In the genomic region with DNA sequence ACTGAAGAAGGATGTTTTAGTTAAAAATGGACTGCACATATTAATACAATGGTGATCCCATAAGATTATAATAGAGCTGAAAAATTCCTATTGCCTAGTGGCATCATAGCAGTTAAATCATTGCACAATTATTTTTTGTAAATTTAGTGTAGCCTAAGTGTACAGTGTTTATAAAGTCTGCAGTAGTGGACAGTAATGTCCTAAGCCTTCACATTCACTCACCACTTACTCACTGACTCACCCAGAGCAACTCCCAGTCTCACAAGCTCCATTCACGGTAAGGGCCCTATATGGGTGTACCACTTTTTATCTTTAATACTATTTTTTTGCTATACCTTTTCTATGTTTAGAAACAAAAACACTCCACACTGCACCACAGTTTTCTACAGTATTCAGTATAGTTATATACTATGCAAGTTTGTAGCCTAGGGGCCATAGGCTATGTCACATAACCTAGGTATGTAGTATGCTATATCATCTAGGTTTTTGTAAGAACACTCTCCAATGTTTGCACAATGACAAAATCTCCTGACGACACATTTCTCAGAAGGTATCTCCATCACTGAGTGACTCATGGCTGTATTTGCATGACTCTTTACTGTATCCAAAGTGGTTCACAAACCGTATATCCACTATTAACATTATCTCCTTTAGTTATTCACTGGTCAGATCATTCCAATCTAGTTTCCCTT, we compare ENCODE assay signal across 19 cellular contexts.
DNase-seq lines count a peak whose midpoint lies in the region; ATAC-seq and TF ChIP-seq lines count a peak whose summit lies in the region.
"Had no signal": no experiment of that assay in that cellular context is flagged by ENCODE, and none has a peak within 500 bp of the region (broad histone marks: within the 10 kb centered on the region; RNA-seq: fewer than 3 reads in every experiment).

No MANE protein-coding gene starts in this region.

- intact Hi-C loops in psoas muscle (cut with DNase I), result no loop called here
- intact Hi-C loops in spleen (cut with DNase I; ENCODE audit: low total_unique reads), result no loop called here

- no peak overlapping the region for H3K9ac ChIP-seq in mesenchymal stem cell (ENCODE audit: low read length)

- no peak overlapping the region for H4K8ac ChIP-seq in mesenchymal stem cell (ENCODE audit: low read length)

- TF ChIP-seq CTCF in brain microvascular endothelial cell (IDR thresholded peaks at IDR 0.05; ENCODE audit: low read depth, low read length, missing control alignments) (no peak), chondrocyte (IDR thresholded peaks at IDR 0.05) (no peak), psoas muscle (IDR thresholded peaks at IDR 0.05) (no peak), spleen (IDR thresholded peaks at IDR 0.05 in 8 of 11, conservative IDR thresholded peaks at IDR 0.05 in 3 of 11) (no peak)

- H3K4ac ChIP-seq in mesenchymal stem cell (ENCODE audit: low read depth in 1 of 2, low read length in 2 of 2), result no peak overlapping the region

- H2BK12ac ChIP-seq in mesenchymal stem cell (ENCODE audit: low read length in 2 of 2), result no peak overlapping the region

- H2BK15ac ChIP-seq in mesenchymal stem cell (ENCODE audit: low read depth, poor library complexity, severe bottlenecking), result no peak overlapping the region

- no peak overlapping the region for H3K23ac ChIP-seq in mesenchymal stem cell (ENCODE audit: low read length in 2 of 2)

- no peak overlapping the region for H2AFZ ChIP-seq in mesenchymal stem cell (ENCODE audit: low read depth, low read length)

- H3K27ac Mint-ChIP-seq in chondrocyte (ENCODE audit: unreplicated experiment), result no peak overlapping the region
- H3K27ac Mint-ChIP-seq: IgD-negative memory B cell; stimulated activated naive CD8-positive, alpha-beta T cell treated with anti-CD3 and anti-CD28 coated beads, Interleukin-15, amount 100 ng/mL, for 72 hours had no signal

- H3K14ac ChIP-seq in mesenchymal stem cell (ENCODE audit: low read length in 2 of 2), result no peak overlapping the region

- H3K27me3 ChIP-seq in brain microvascular endothelial cell (replicated peaks) (no peaks in the 10 kb centered on the region), mesenchymal stem cell (ENCODE audit: control insufficient read depth in 1 of 2, insufficient read depth in 1 of 2, low read length in 2 of 2) (no peaks in the 10 kb centered on the region), psoas muscle (ENCODE audit: insufficient read depth in 3 of 3, low read length in 2 of 3) (no peaks in the 10 kb centered on the region), spleen (replicated peaks in 1 of 7) (no peaks in the 10 kb centered on the region)

- no peaks in the 10 kb centered on the region for H3K9me3 ChIP-seq in mesenchymal stem cell (ENCODE audit: control insufficient read depth, low read length)
- H3K9me3 ChIP-seq in psoas muscle, result no peaks in the 10 kb centered on the region
- H3K9me3 ChIP-seq in spleen, result no peaks in the 10 kb centered on the region

- H3K9me3 Mint-ChIP-seq in chondrocyte (ENCODE audit: low read depth), result no peaks in the 10 kb centered on the region

- in situ Hi-C loops in brain microvascular endothelial cell (cut with HindIII; ENCODE audit: low pct_ligation_motif_present, low sequenced_read_pairs), result no loop called here

- H3K27ac ChIP-seq in brain microvascular endothelial cell (no peak overlapping the region), mesenchymal stem cell (ENCODE audit: low read length, poor library complexity, severe bottlenecking) (no peak overlapping the region), psoas muscle (no peak overlapping the region), spleen (no peak overlapping the region)
- H3K27ac ChIP-seq: SK-N-MC, skin epidermis had no signal

- no peak for TF ChIP-seq POLR2A in spleen (IDR thresholded peaks at IDR 0.05)

- WGBS in mesenchymal stem cell, result 68% methylated on average over 2 of the region's 3 CpGs
- 78 to 91% (median 91%) methylated on average over 3 of the region's 3 CpGs for WGBS in psoas muscle, 3 donors
- 80 to 92% (median 86%) methylated on average over 3 of the region's 3 CpGs for WGBS in spleen, 5 donors

- H3K4me1 ChIP-seq in mesenchymal stem cell (ENCODE audit: control insufficient read depth, insufficient read depth, low read depth, low read length) (no peaks in the 10 kb centered on the region), psoas muscle (no peaks in the 10 kb centered on the region), spleen (no peaks in the 10 kb centered on the region)

- no peak overlapping the region for H3K4me2 ChIP-seq in mesenchymal stem cell (ENCODE audit: low read length, poor library complexity, severe bottlenecking)

- H3K36me3 Mint-ChIP-seq in chondrocyte (ENCODE audit: low read depth), result no peaks in the 10 kb centered on the region

- no peak overlapping the region for H2AK5ac ChIP-seq in mesenchymal stem cell (ENCODE audit: low read length, severe bottlenecking)

- no peak overlapping the region for H2BK120ac ChIP-seq in mesenchymal stem cell (ENCODE audit: low read depth, low read length)

- no peak overlapping the region for H3K4me3 Mint-ChIP-seq in chondrocyte (ENCODE audit: unreplicated experiment)
- H3K4me3 Mint-ChIP-seq: IgD-negative memory B cell; stimulated activated naive CD8-positive, alpha-beta T cell treated with anti-CD3 and anti-CD28 coated beads, Interleukin-15, amount 100 ng/mL, for 72 hours had no signal

- H4K91ac ChIP-seq in mesenchymal stem cell (ENCODE audit: low read length), result no peak overlapping the region

- no peaks in the 10 kb centered on the region for H3K79me1 ChIP-seq in mesenchymal stem cell (replicated peaks; ENCODE audit: low read length, poor library complexity, severe bottlenecking)

- DNase-seq in DMS53 treated with DMSO at 0.1 percent for 48 hours (lab: John Stamatoyannopoulos, UW; ENCODE audit: unreplicated experiment) (peak; percentile 39), LHCN-M2 (ENCODE audit: low read depth) (peak; percentile 39), brain microvascular endothelial cell (peak; percentile 65), mesenchymal stem cell (peak; percentile 71), dermis blood vessel endothelial cell (no peak), chondrocyte (ENCODE audit: low spot score) (no peak), psoas muscle (no peak), spleen (no peak)
- DNase-seq: activated CD8-positive, alpha-beta memory T cell treated with anti-CD3 and anti-CD28 coated beads for 24 hours; activated effector memory CD4-positive, alpha-beta T cell treated with anti-CD3 and anti-CD28 coated beads, Interleukin-2, amount 50 U/mL, for 16 hours; effector CD4-positive, alpha-beta T cell; foreskin melanocyte; mesendoderm; NCI-H1417 treated with DMSO at 0.1 percent for 48 hours; NCI-H446 treated with DMSO at 0.1 percent for 48 hours; stimulated activated naive CD8-positive, alpha-beta T cell treated with anti-CD3 and anti-CD28 coated beads, Interleukin-15, amount 100 ng/mL, for 72 hours had no signal

- H2BK5ac ChIP-seq in mesenchymal stem cell (ENCODE audit: low read depth, low read length, poor library complexity, severe bottlenecking), result no peak overlapping the region

- no peaks in the 10 kb centered on the region for H3K4me1 Mint-ChIP-seq in chondrocyte (ENCODE audit: low read depth)
- H3K4me1 Mint-ChIP-seq: IgD-negative memory B cell had no signal

- H3K27me3 Mint-ChIP-seq in chondrocyte (ENCODE audit: low read depth), result no peaks in the 10 kb centered on the region
- H3K27me3 Mint-ChIP-seq: IgD-negative memory B cell; stimulated activated naive CD8-positive, alpha-beta T cell treated with anti-CD3 and anti-CD28 coated beads, Interleukin-15, amount 100 ng/mL, for 72 hours had no signal

- no peak overlapping the region for H3K18ac ChIP-seq in mesenchymal stem cell (ENCODE audit: low read depth in 1 of 2, low read length in 2 of 2)

- H3K36me3 ChIP-seq in brain microvascular endothelial cell (replicated peaks), result no peaks in the 10 kb centered on the region
- H3K36me3 ChIP-seq in mesenchymal stem cell (ENCODE audit: control insufficient read depth in 1 of 2, insufficient read depth in 2 of 2, low read depth in 1 of 2, low read length in 2 of 2), result no peaks in the 10 kb centered on the region
- no peaks in the 10 kb centered on the region for H3K36me3 ChIP-seq in psoas muscle (ENCODE audit: insufficient read depth in 1 of 2, low read depth in 1 of 2)
- H3K36me3 ChIP-seq in spleen, result no peaks in the 10 kb centered on the region

- no peak overlapping the region for H3K4me3 ChIP-seq in brain microvascular endothelial cell (ENCODE audit: low read depth, low read length)
- H3K4me3 ChIP-seq in mesenchymal stem cell (ENCODE audit: insufficient read depth in 1 of 2, low read depth in 1 of 2, low read length in 2 of 2), result no peak overlapping the region
- no peak overlapping the region for H3K4me3 ChIP-seq in psoas muscle
- no peak overlapping the region for H3K4me3 ChIP-seq in spleen
- H3K4me3 ChIP-seq: SK-N-MC, skin epidermis had no signal

- ATAC-seq in psoas muscle, result no peak
- ATAC-seq: stimulated activated naive CD8-positive, alpha-beta T cell treated with anti-CD3 and anti-CD28 coated beads, Interleukin-15, amount 100 ng/mL, for 72 hours had no signal

Comparison
In these comparisons a context has a peak if more than half of its experiments do, and no peak if none do; other contexts are left out.
1. DNase-seq: peak in DMS53 treated with DMSO at 0.1 percent for 48 hours (single experiment), LHCN-M2 (single experiment), brain microvascular endothelial cell (single experiment) and mesenchymal stem cell (single experiment); none in dermis blood vessel endothelial cell (single experiment), chondrocyte (single experiment), psoas muscle (0 of 2) and spleen (single experiment).